9 cellular contexts compared by ENCODE assay signal in the genomic region with DNA sequence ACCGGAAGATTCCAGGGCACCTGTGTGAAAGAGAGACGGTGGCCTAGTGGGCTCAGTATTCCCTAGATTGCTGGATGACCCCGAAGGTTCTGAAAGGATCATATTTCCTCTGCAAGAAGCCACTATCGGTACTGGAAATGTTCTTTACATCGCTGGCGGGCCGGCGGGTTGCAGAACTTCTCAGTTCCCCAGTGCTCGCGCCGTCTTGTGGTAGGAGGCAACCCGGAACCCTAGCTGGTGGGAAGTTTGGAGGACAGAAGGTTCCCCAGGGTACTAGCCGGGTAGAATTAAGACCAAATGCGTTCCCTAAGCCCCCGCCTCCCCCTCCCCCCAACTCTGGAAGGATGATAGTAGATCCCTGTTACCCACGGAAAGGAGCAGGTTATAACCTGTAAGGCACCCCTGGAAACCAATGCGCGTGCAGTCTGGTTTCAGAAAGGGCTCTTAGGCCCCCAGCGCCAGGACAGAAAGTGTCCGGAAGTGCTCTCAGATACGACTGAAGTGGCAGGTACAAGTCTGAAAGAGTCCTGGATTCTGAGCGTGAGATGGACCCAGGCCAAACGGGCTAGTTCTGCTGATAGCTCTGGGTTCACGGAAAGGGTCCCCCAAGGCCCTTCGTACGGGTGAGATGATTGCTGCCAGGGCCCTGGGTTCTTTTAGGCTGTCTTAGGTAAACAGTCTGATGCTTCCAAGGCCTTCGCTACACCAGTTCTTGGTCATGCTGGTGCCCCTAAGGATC.
"Had no signal": no experiment of that assay in that cellular context is flagged by ENCODE, and none has a peak within 500 bp of the region (broad histone marks: within the 10 kb centered on the region; RNA-seq: fewer than 3 reads in every experiment).

No MANE protein-coding gene starts in this region.

- ATAC-seq: HCT116, HepG2 had no signal

- H3K4me1 Mint-ChIP-seq: IgD-negative memory B cell had no signal

- H3K36me3 Mint-ChIP-seq: IgD-negative memory B cell had no signal

- H3K27me3 Mint-ChIP-seq: IgD-negative memory B cell had no signal

- H3K9me3 ChIP-seq: HAP-1 had no signal

- H3K4me3 ChIP-seq: GM23248, HAP-1 had no signal

- H3K27ac ChIP-seq: GM23248, HL-60 had no signal

- H3K4me1 ChIP-seq: HAP-1 had no signal

- DNase-seq: GM23248, GOT3, H7, HFFc6 had no signal

- H3K36me3 ChIP-seq: HAP-1 had no signal

- H3K4me3 Mint-ChIP-seq: HFFc6, IgD-negative memory B cell had no signal

- H3K27ac Mint-ChIP-seq: HFFc6 had no signal
